In genomic region chr2:239938651-239939486, GRCh38 we compare ENCODE assay signal across 14 cellular contexts.
DNase-seq lines count a peak whose midpoint lies in the region; TF ChIP-seq lines count a peak whose summit lies in the region.
"Had no signal": no experiment of that assay in that cellular context is flagged by ENCODE, and none has a peak within 500 bp of the region (broad histone marks: within the 10 kb centered on the region; RNA-seq: fewer than 3 reads in every experiment).

No MANE protein-coding gene starts in this region.

- no peak overlapping the region for H2AFZ ChIP-seq in osteoblast (ENCODE audit: low read length)

- H3K4me1 Mint-ChIP-seq in endodermal cell (peaks cover 2% of the 10 kb centered on the region), progenitor cell of endocrine pancreas (ENCODE audit: low read depth) (peaks cover 2% of the 10 kb centered on the region), MCF 10A (ENCODE audit: insufficient read depth, unreplicated experiment) (peaks cover 8% of the 10 kb centered on the region)

- CTCF ChIA-PET in MCF 10A (lab: Yijun Ruan, JAX) = interaction anchor here (0.5 kb wide), 1 partner anchor 57 kb away, joined by 3 read pairs; no protein-coding TSS in a partner anchor

- H3K4me3 ChIP-seq in BLaER1 treated with 17β-estradiol and CSF1 and Interleukin-3, amounts not matched to agents 10 nM and 100 nM = peak overlapping the region in 9 of 10 experiments; percentile 16 to 55 (median 34); a peak in 13 of 20 replicates
- no peak overlapping the region for H3K4me3 ChIP-seq in Jurkat, Clone E6-1 (ENCODE audit: low read length)
- H3K4me3 ChIP-seq in endodermal cell (ENCODE audit: low read length) (no peak overlapping the region), osteoblast (ENCODE audit: insufficient read depth, low read length) (no peak overlapping the region), colonic mucosa (no peak overlapping the region)
- H3K4me3 ChIP-seq: prostate gland had no signal

- peaks cover 0 to 6% (median 0%) of the 10 kb centered on the region in 11 experiments; a peak in 1 of 22 replicates for H3K36me3 ChIP-seq in BLaER1 treated with 17β-estradiol and CSF1 and Interleukin-3, amounts not matched to agents 10 nM and 100 nM
- H3K36me3 ChIP-seq in endodermal cell (ENCODE audit: control insufficient read depth, insufficient read depth, low read length) (no peaks in the 10 kb centered on the region), osteoblast (ENCODE audit: insufficient read depth, low read length) (no peaks in the 10 kb centered on the region), colonic mucosa (no peaks in the 10 kb centered on the region)
- H3K36me3 ChIP-seq: prostate gland had no signal

- H3K27ac Mint-ChIP-seq in endodermal cell = no peak overlapping the region
- H3K27ac Mint-ChIP-seq in progenitor cell of endocrine pancreas = no peak overlapping the region
- no peak overlapping the region for H3K27ac Mint-ChIP-seq in MCF 10A (ENCODE audit: low read depth, unreplicated experiment)
- H3K27ac Mint-ChIP-seq: activated CD4-positive, alpha-beta T cell treated with anti-CD3 and anti-CD28 coated beads for 36 hours; T-helper 17 cell had no signal

- no peaks in the 10 kb centered on the region for H3K9me3 Mint-ChIP-seq in endodermal cell
- no peaks in the 10 kb centered on the region for H3K9me3 Mint-ChIP-seq in progenitor cell of endocrine pancreas (ENCODE audit: low read depth)
- no peaks in the 10 kb centered on the region for H3K9me3 Mint-ChIP-seq in MCF 10A (ENCODE audit: unreplicated experiment)

- H3K4me2 ChIP-seq in BLaER1 treated with 17β-estradiol and CSF1 and Interleukin-3, amounts not matched to agents 10 nM and 100 nM = peak overlapping the region; percentile 82 to 97 (median 92)
- H3K4me2 ChIP-seq in osteoblast (ENCODE audit: insufficient read depth, low read length) = no peak overlapping the region

- peaks cover 45 to 83% (median 71%) of the 10 kb centered on the region in 10 experiments for H3K4me1 ChIP-seq in BLaER1 treated with 17β-estradiol and CSF1 and Interleukin-3, amounts not matched to agents 10 nM and 100 nM
- H3K4me1 ChIP-seq in endodermal cell (ENCODE audit: control insufficient read depth, insufficient read depth, low read length) (no peaks in the 10 kb centered on the region), osteoblast (ENCODE audit: insufficient read depth, low read length) (no peaks in the 10 kb centered on the region), colonic mucosa (no peaks in the 10 kb centered on the region)

- whole genome bisulfite sequencing in endodermal cell (ENCODE audit: insufficient coverage in 1 of 2, insufficient read length in 1 of 2), 2 experiments = 90 to 93% methylated on average over 38 to 42 of the region's 42 CpGs

- H3K27me3 Mint-ChIP-seq in endodermal cell (ENCODE audit: insufficient read depth) = peaks cover 6% of the 10 kb centered on the region
- H3K27me3 Mint-ChIP-seq in progenitor cell of endocrine pancreas = peaks cover 5% of the 10 kb centered on the region
- no peaks in the 10 kb centered on the region for H3K27me3 Mint-ChIP-seq in MCF 10A (ENCODE audit: insufficient read depth, unreplicated experiment)
- H3K27me3 Mint-ChIP-seq: activated CD4-positive, alpha-beta T cell treated with anti-CD3 and anti-CD28 coated beads for 36 hours; T-helper 17 cell had no signal

- intact Hi-C loops in colonic mucosa (cut with DNase I) (no loop called here), MCF 10A (cut with micrococcal nuclease) (no loop called here)

- H3K36me3 Mint-ChIP-seq in endodermal cell (ENCODE audit: low read depth) (no peaks in the 10 kb centered on the region), progenitor cell of endocrine pancreas (ENCODE audit: insufficient read depth) (no peaks in the 10 kb centered on the region), MCF 10A (ENCODE audit: insufficient read depth, unreplicated experiment) (no peaks in the 10 kb centered on the region)

- DNase-seq in Jurkat, Clone E6-1 (ENCODE audit: low read depth, low spot score) = peak; percentile 81
- DNase-seq in endodermal cell (peak; percentile 42), osteoblast (ENCODE audit: insufficient read length, low spot score, missing footprints) (peak; percentile 9), progenitor cell of endocrine pancreas (ENCODE audit: low spot score, unreplicated experiment) (no peak), colonic mucosa (no peak), MCF 10A (ENCODE audit: unreplicated experiment) (no peak)
- DNase-seq: activated CD4-positive, alpha-beta T cell treated with anti-CD3 and anti-CD28 coated beads for 36 hours; dermis blood vessel endothelial cell; DMS153; hippocampal formation; NCI-H1092 treated with DMSO at 0.1 percent for 48 hours had no signal

- peak overlapping the region; percentile 38 to 67 (median 63); a peak in 20 of 22 replicates for H3K9ac ChIP-seq in BLaER1 treated with 17β-estradiol and CSF1 and Interleukin-3, amounts not matched to agents 10 nM and 100 nM
- no peak overlapping the region for H3K9ac ChIP-seq in endodermal cell (ENCODE audit: extremely low read depth, low read length, poor library complexity, severe bottlenecking)
- H3K9ac ChIP-seq in colonic mucosa (ENCODE audit: low read depth in 2 of 2, low read length in 2 of 2) = no peak overlapping the region

- TF ChIP-seq CTCF in endodermal cell (conservative IDR thresholded peaks at IDR 0.05) (no peak), osteoblast (IDR thresholded peaks at IDR 0.05; ENCODE audit: extremely low read depth, low read depth, low read length) (no peak), progenitor cell of endocrine pancreas (IDR thresholded peaks at IDR 0.05; ENCODE audit: unreplicated experiment) (no peak), colonic mucosa (IDR thresholded peaks at IDR 0.05) (no peak), MCF 10A (IDR thresholded peaks at IDR 0.05; ENCODE audit: unreplicated experiment) (no peak)

- H3K4me3 Mint-ChIP-seq in endodermal cell (no peak overlapping the region), progenitor cell of endocrine pancreas (ENCODE audit: low read depth) (no peak overlapping the region), MCF 10A (ENCODE audit: unreplicated experiment) (no peak overlapping the region)
- H3K4me3 Mint-ChIP-seq: activated CD4-positive, alpha-beta T cell treated with anti-CD3 and anti-CD28 coated beads for 36 hours; T-helper 17 cell had no signal

- H3K27me3 ChIP-seq in BLaER1 treated with 17β-estradiol and CSF1 and Interleukin-3, amounts not matched to agents 10 nM and 100 nM = no peaks in the 10 kb centered on the region
- H3K27me3 ChIP-seq in endodermal cell (ENCODE audit: control insufficient read depth, insufficient read depth, low read length, poor library complexity, severe bottlenecking) = no peaks in the 10 kb centered on the region
- no peaks in the 10 kb centered on the region for H3K27me3 ChIP-seq in osteoblast (ENCODE audit: insufficient read depth, low read length)
- no peaks in the 10 kb centered on the region for H3K27me3 ChIP-seq in colonic mucosa

- peaks cover 0 to 20% (median 15%) of the 10 kb centered on the region in 11 experiments; a peak in 19 of 22 replicates for H3K9me3 ChIP-seq in BLaER1 treated with 17β-estradiol and CSF1 and Interleukin-3, amounts not matched to agents 10 nM and 100 nM (replicated peaks in 1 of 11)
- H3K9me3 ChIP-seq in endodermal cell (ENCODE audit: control insufficient read depth, low read length) = no peaks in the 10 kb centered on the region
- H3K9me3 ChIP-seq in osteoblast (ENCODE audit: low read depth, low read length) = no peaks in the 10 kb centered on the region
- no peaks in the 10 kb centered on the region for H3K9me3 ChIP-seq in colonic mucosa
- H3K9me3 ChIP-seq: prostate gland had no signal

- H3K27ac ChIP-seq in BLaER1 treated with 17β-estradiol and CSF1 and Interleukin-3, amounts not matched to agents 10 nM and 100 nM = peak overlapping the region; percentile 47 to 76 (median 67); a peak in 20 of 22 replicates
- H3K27ac ChIP-seq in endodermal cell (ENCODE audit: low read depth, low read length) (no peak overlapping the region), osteoblast (ENCODE audit: low read depth, low read length) (no peak overlapping the region), colonic mucosa (no peak overlapping the region)
- H3K27ac ChIP-seq: prostate gland had no signal

- H3K79me2 ChIP-seq in osteoblast (ENCODE audit: insufficient read depth, low read length) = no peaks in the 10 kb centered on the region

- BruUV-seq in MCF 10A (replicated peaks; lab: Mats Ljungman, UMichigan) = no TSS peak

- POLR2A ChIA-PET in MCF 10A (lab: Yijun Ruan, JAX) = no interaction called here

- no peaks in the 10 kb centered on the region for H4K20me1 ChIP-seq in BLaER1 treated with 17β-estradiol and CSF1 and Interleukin-3, amounts not matched to agents 10 nM and 100 nM
- H4K20me1 ChIP-seq in osteoblast (ENCODE audit: insufficient read depth, low read length) = no peaks in the 10 kb centered on the region

Comparison
In these comparisons a context has a peak if more than half of its experiments do, and no peak if none do; other contexts are left out.
1. H3K27ac ChIP-seq: peak in BLaER1 treated with 17β-estradiol and CSF1 and Interleukin-3, amounts not matched to agents 10 nM and 100 nM (11 of 11); none in endodermal cell (single experiment), osteoblast (single experiment) and colonic mucosa (single experiment).
2. H3K4me3 ChIP-seq: peak in BLaER1 treated with 17β-estradiol and CSF1 and Interleukin-3, amounts not matched to agents 10 nM and 100 nM (9 of 10); none in Jurkat, Clone E6-1 (single experiment), endodermal cell (single experiment), osteoblast (single experiment) and colonic mucosa (single experiment).
3. H3K9ac ChIP-seq: peak in BLaER1 treated with 17β-estradiol and CSF1 and Interleukin-3, amounts not matched to agents 10 nM and 100 nM (11 of 11); none in endodermal cell (single experiment) and colonic mucosa (0 of 2).
4. DNase-seq: peak in Jurkat, Clone E6-1 (single experiment), endodermal cell (single experiment) and osteoblast (single experiment); none in progenitor cell of endocrine pancreas (single experiment), colonic mucosa (single experiment) and MCF 10A (single experiment).